ENCODE assay signal across 16 cellular contexts in the genomic region with DNA sequence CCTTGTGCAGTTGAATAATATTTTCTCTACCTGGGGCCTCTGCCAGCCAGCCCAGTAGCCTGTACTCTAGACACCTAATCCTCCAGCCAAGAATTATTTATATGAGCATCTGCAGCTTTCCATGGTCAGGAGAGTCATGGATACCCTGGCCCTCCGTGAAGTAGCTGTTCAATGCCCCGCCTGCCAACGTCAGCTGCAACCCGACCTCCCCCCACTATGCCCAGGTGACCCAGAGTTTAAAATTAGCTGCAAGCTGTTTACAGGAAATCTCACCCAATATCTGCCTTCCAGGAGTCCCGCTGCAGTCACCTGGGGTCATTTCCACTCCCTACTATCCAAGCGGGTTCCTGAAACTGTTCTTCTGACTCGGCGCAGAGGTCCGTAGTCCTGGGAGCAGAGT. TPM values are rescaled to one million over a fixed set of nuclear protein-coding genes. Genes with fewer than 3 reads are reported as not detected.
A peak's percentile ranks its signal among the peaks of the same experiment; 100 is the strongest.
DNase-seq lines count a peak whose midpoint lies in the region; ATAC-seq and TF ChIP-seq lines count a peak whose summit lies in the region.
"Had no signal": no experiment of that assay in that cellular context is flagged by ENCODE, and none has a peak within 500 bp of the region (broad histone marks: within the 10 kb centered on the region; RNA-seq: fewer than 3 reads in every experiment).

No MANE protein-coding gene starts in this region.

- peak; percentile 58 to 96 (median 79) for ATAC-seq in psoas muscle
- ATAC-seq in gastroesophageal sphincter: no peak
- no peak for ATAC-seq in GM18868 (IDR thresholded peaks at IDR 0.05; ENCODE audit: unreplicated experiment)
- ATAC-seq: A549 had no signal

- H3K9me3 ChIP-seq in BLaER1 treated with 17β-estradiol and CSF1 and Interleukin-3, amounts not matched to agents 10 nM and 100 nM (replicated peaks in 1 of 11): no peaks in the 10 kb centered on the region
- no peaks in the 10 kb centered on the region for H3K9me3 ChIP-seq in MM.1S (replicated peaks; ENCODE audit: insufficient read depth, low read length)
- H3K9me3 ChIP-seq in psoas muscle: no peaks in the 10 kb centered on the region
- H3K9me3 ChIP-seq in gastroesophageal sphincter: no peaks in the 10 kb centered on the region
- H3K9me3 ChIP-seq: A549, BE2C, Caco-2 had no signal

- H3K4me1 ChIP-seq in BLaER1 treated with 17β-estradiol and CSF1 and Interleukin-3, amounts not matched to agents 10 nM and 100 nM: peaks cover 0 to 17% (median 12%) of the 10 kb centered on the region in 10 experiments; a peak in 12 of 20 replicates
- peaks cover 26% of the 10 kb centered on the region for H3K4me1 ChIP-seq in MM.1S (ENCODE audit: low read length)
- no peaks in the 10 kb centered on the region for H3K4me1 ChIP-seq in psoas muscle
- no peaks in the 10 kb centered on the region for H3K4me1 ChIP-seq in gastroesophageal sphincter
- H3K4me1 ChIP-seq: A549, BE2C, Caco-2 had no signal

- H3K4me3 ChIP-seq in BLaER1 treated with 17β-estradiol and CSF1 and Interleukin-3, amounts not matched to agents 10 nM and 100 nM: no peak overlapping the region
- H3K4me3 ChIP-seq in MM.1S (ENCODE audit: low read length): peak overlapping the region; percentile 28; the same call in 1 of the 2 replicates
- H3K4me3 ChIP-seq in psoas muscle: no peak overlapping the region
- no peak overlapping the region for H3K4me3 ChIP-seq in gastroesophageal sphincter
- H3K4me3 ChIP-seq: A549 had no signal

- TF ChIP-seq POLR2A in gastroesophageal sphincter (IDR thresholded peaks at IDR 0.05): no peak

- peak overlapping the region; percentile 78 for H2AFZ ChIP-seq in MM.1S (ENCODE audit: low read length)

- WGBS in psoas muscle, 3 donors: 11 to 18% (median 14%) methylated on average over 9 of the region's 9 CpGs
- WGBS in gastroesophageal sphincter (ENCODE audit: low coverage in 1 of 2), 2 donors: 58% methylated on average over 6 of the region's 9 CpGs; no CpG with 5 or more reads in 1 of the 2 donors

- DNase-seq in MM.1S (peak; percentile 67), RPMI8226 (peak; percentile 75), psoas muscle (no peak), NOMO-1 treated with dmso at 0.1 percent for 144 hours (lab: John Stamatoyannopoulos, UW; ENCODE audit: unreplicated experiment) (no peak)
- DNase-seq: BE2C; Caco-2; CD8-positive, alpha-beta memory T cell; GF-D8; HCEC 1CT; HFFc6 had no signal

- no peak overlapping the region for H3K27ac ChIP-seq in BLaER1 treated with 17β-estradiol and CSF1 and Interleukin-3, amounts not matched to agents 10 nM and 100 nM
- peak overlapping the region; percentile 74; the same call in 1 of the 2 replicates for H3K27ac ChIP-seq in MM.1S (ENCODE audit: low read length)
- peak overlapping the region; percentile 74 for H3K27ac ChIP-seq in psoas muscle
- no peak overlapping the region for H3K27ac ChIP-seq in gastroesophageal sphincter
- H3K27ac ChIP-seq: A549 had no signal

- no peaks in the 10 kb centered on the region for H3K9me2 ChIP-seq in MM.1S (replicated peaks; ENCODE audit: insufficient read depth, low read length)

- TF ChIP-seq CTCF in MM.1S (IDR thresholded peaks at IDR 0.05; ENCODE audit: low read length): no peak
- TF ChIP-seq CTCF in psoas muscle (IDR thresholded peaks at IDR 0.05): no peak
- TF ChIP-seq CTCF in gastroesophageal sphincter (IDR thresholded peaks at IDR 0.05): no peak

- peaks cover 12% of the 10 kb centered on the region; the same call in 1 of the 2 replicates for H3F3A ChIP-seq in MM.1S (ENCODE audit: insufficient read depth, low read length)

- intact Hi-C loops in psoas muscle (cut with DNase I): no loop called here

- peaks cover 0 to 10% (median 0%) of the 10 kb centered on the region in 11 experiments; a peak in 1 of 22 replicates for H4K20me1 ChIP-seq in BLaER1 treated with 17β-estradiol and CSF1 and Interleukin-3, amounts not matched to agents 10 nM and 100 nM
- no peaks in the 10 kb centered on the region for H4K20me1 ChIP-seq in MM.1S (ENCODE audit: insufficient read depth, low read length)

- no peaks in the 10 kb centered on the region for H3K27me3 ChIP-seq in BLaER1 treated with 17β-estradiol and CSF1 and Interleukin-3, amounts not matched to agents 10 nM and 100 nM
- H3K27me3 ChIP-seq in MM.1S (replicated peaks; ENCODE audit: insufficient read depth, low read length): no peaks in the 10 kb centered on the region
- H3K27me3 ChIP-seq in psoas muscle (ENCODE audit: insufficient read depth in 3 of 3, low read length in 2 of 3): no peaks in the 10 kb centered on the region
- H3K27me3 ChIP-seq in gastroesophageal sphincter: no peaks in the 10 kb centered on the region

- H3K79me2 ChIP-seq in MM.1S (ENCODE audit: low read length): no peaks in the 10 kb centered on the region

- no peak overlapping the region for H3K9ac ChIP-seq in BLaER1 treated with 17β-estradiol and CSF1 and Interleukin-3, amounts not matched to agents 10 nM and 100 nM
- H3K9ac ChIP-seq in MM.1S (ENCODE audit: low read length): peak overlapping the region; percentile 38; the same call in 1 of the 2 replicates

- TF ChIP-seq EP300 in gastroesophageal sphincter (IDR thresholded peaks at IDR 0.05): no peak

- no peaks in the 10 kb centered on the region for H3K36me3 ChIP-seq in BLaER1 treated with 17β-estradiol and CSF1 and Interleukin-3, amounts not matched to agents 10 nM and 100 nM
- H3K36me3 ChIP-seq in MM.1S (replicated peaks; ENCODE audit: insufficient read depth, low read length) (no peaks in the 10 kb centered on the region), psoas muscle (ENCODE audit: insufficient read depth in 1 of 2, low read depth in 1 of 2) (no peaks in the 10 kb centered on the region), gastroesophageal sphincter (no peaks in the 10 kb centered on the region)
- H3K36me3 ChIP-seq: BE2C had no signal

- peak overlapping the region in 8 of 11 experiments; percentile 10 to 56 (median 36); a peak in 13 of 22 replicates for H3K4me2 ChIP-seq in BLaER1 treated with 17β-estradiol and CSF1 and Interleukin-3, amounts not matched to agents 10 nM and 100 nM
- H3K4me2 ChIP-seq in MM.1S (ENCODE audit: low read depth, low read length): peak overlapping the region; percentile 48
- H3K4me2 ChIP-seq: A549 had no signal

RNA-seq across cellular contexts. Expression of gene SDR42E2, which starts 12.3 kb away (rescaled TPM):
- total RNA-seq in psoas muscle (under 1 TPM in 1 of 4 donors, not detected in 3; 0.08 TPM), gastroesophageal sphincter (not detected)
- polyA plus RNA-seq in psoas muscle: under 1 TPM in 1 of 3 donors, not detected in 2; 0.01 TPM
- total RNA-seq: Caco-2, H4, HFFc6 had no signal
- polyA plus RNA-seq: A549, AG04450 had no signal

RNA-seq across cellular contexts. Expression of gene EEF2K, which starts 31.4 kb away (rescaled TPM):
- total RNA-seq in psoas muscle: 10 to 100 TPM; 29.4 to 47.0 (median 34.3) TPM
- polyA plus RNA-seq in psoas muscle: 10 to 100 TPM; 13.0 to 14.5 (median 13.2) TPM
- 10 to 100 TPM; 31.3 to 38.9 (median 34.8) TPM for total RNA-seq in gastroesophageal sphincter

Comparison
In these comparisons a context has a peak if more than half of its experiments do, and no peak if none do; other contexts are left out.
1. H3K27ac ChIP-seq: peak in MM.1S (single experiment) and psoas muscle (single experiment); none in BLaER1 treated with 17β-estradiol and CSF1 and Interleukin-3, amounts not matched to agents 10 nM and 100 nM (0 of 11) and gastroesophageal sphincter (0 of 4).
2. DNase-seq: peak in MM.1S (single experiment) and RPMI8226 (single experiment); none in psoas muscle (0 of 2) and NOMO-1 treated with dmso at 0.1 percent for 144 hours (single experiment).
3. ATAC-seq: peak in psoas muscle (4 of 4); none in gastroesophageal sphincter (single experiment) and GM18868 (single experiment).